In genomic region chr6:53544050-53544499, GRCh38 we compare ENCODE assay signal across 9 cellular contexts. TPM values are rescaled to one million over a fixed set of nuclear protein-coding genes. Genes with fewer than 3 reads are reported as not detected.
DNase-seq lines count a peak whose midpoint lies in the region; ATAC-seq, FAIRE-seq and TF ChIP-seq lines count a peak whose summit lies in the region.
"Had no signal": no experiment of that assay in that cellular context is flagged by ENCODE, and none has a peak within 500 bp of the region (broad histone marks: within the 10 kb centered on the region; RNA-seq: fewer than 3 reads in every experiment).

No MANE protein-coding gene starts in this region.

- H3K4me3 ChIP-seq in DND-41 (ENCODE audit: low read depth in 1 of 2, low read length in 2 of 2) = peak overlapping the region; percentile 71 to 77
- H3K4me3 ChIP-seq in Loucy (ENCODE audit: low read length, poor library complexity, severe bottlenecking) = peak overlapping the region; percentile 83
- peak overlapping the region; percentile 78 for H3K4me3 ChIP-seq in astrocyte (ENCODE audit: insufficient read depth, low read depth, low read length)
- peak overlapping the region; percentile 79 for H3K4me3 ChIP-seq in thoracic aorta

- H3K36me3 ChIP-seq in DND-41 (ENCODE audit: insufficient read depth, low read length) (peaks cover 10% of the 10 kb centered on the region; the same call in 1 of the 2 replicates), Loucy (ENCODE audit: insufficient read depth, low read length) (no peaks in the 10 kb centered on the region), astrocyte (ENCODE audit: insufficient read depth, low read length) (no peaks in the 10 kb centered on the region), thoracic aorta (no peaks in the 10 kb centered on the region)

- H3K27me3 ChIP-seq in DND-41 (ENCODE audit: insufficient read depth, low read length, poor library complexity) = no peaks in the 10 kb centered on the region
- no peaks in the 10 kb centered on the region for H3K27me3 ChIP-seq in Loucy (ENCODE audit: insufficient read depth, low read length, poor library complexity, severe bottlenecking)
- no peaks in the 10 kb centered on the region for H3K27me3 ChIP-seq in astrocyte (ENCODE audit: insufficient read depth, low read length)
- no peaks in the 10 kb centered on the region for H3K27me3 ChIP-seq in layer of hippocampus (ENCODE audit: control insufficient read depth, insufficient read depth, low read length)
- no peaks in the 10 kb centered on the region for H3K27me3 ChIP-seq in thoracic aorta (replicated peaks; ENCODE audit: insufficient read depth)

- no peaks in the 10 kb centered on the region for H3K36me3 Mint-ChIP-seq in astrocyte (ENCODE audit: low read depth, unreplicated experiment)

- DNase-seq in DND-41 (no peak), astrocyte (ENCODE audit: low read depth) (peak; percentile 18), thoracic aorta (ENCODE audit: low spot score) (no peak), iPS-NIHi11 (ENCODE audit: low spot score) (no peak)

- H3K79me2 ChIP-seq in DND-41 (ENCODE audit: insufficient read depth, low read length) (peaks cover 54% of the 10 kb centered on the region), Loucy (ENCODE audit: insufficient read depth, low read length) (peaks cover 53% of the 10 kb centered on the region), astrocyte (ENCODE audit: insufficient read depth, low read length) (peaks cover 42% of the 10 kb centered on the region)

- H3F3A ChIP-seq in Loucy (ENCODE audit: low read depth) = no peaks in the 10 kb centered on the region

- peaks cover 66% of the 10 kb centered on the region for H3K4me1 ChIP-seq in DND-41 (ENCODE audit: insufficient read depth, low read length)
- H3K4me1 ChIP-seq in Loucy (ENCODE audit: insufficient read depth, low read length, poor library complexity, severe bottlenecking) = peaks cover 60% of the 10 kb centered on the region
- H3K4me1 ChIP-seq in astrocyte (ENCODE audit: insufficient read depth, low read length) = peaks cover 16% of the 10 kb centered on the region
- H3K4me1 ChIP-seq in thoracic aorta (ENCODE audit: control insufficient read depth in 1 of 2, low read depth in 2 of 2) = peaks cover 15 to 36% of the 10 kb centered on the region in 2 donors

- H3K27ac ChIP-seq in DND-41 (ENCODE audit: low read length) (peak overlapping the region; percentile 77), astrocyte (ENCODE audit: low read depth, low read length) (peak overlapping the region; percentile 81), layer of hippocampus (ENCODE audit: low read depth, low read length) (peak overlapping the region; percentile 96), thoracic aorta (peak overlapping the region; percentile 86 to 91)

- peaks cover 7% of the 10 kb centered on the region for H3K27me3 Mint-ChIP-seq in astrocyte (ENCODE audit: low read depth, unreplicated experiment)

- H3K4me1 Mint-ChIP-seq in astrocyte (ENCODE audit: low read depth, unreplicated experiment) = peaks cover 9% of the 10 kb centered on the region

- H4K20me1 ChIP-seq in DND-41 (ENCODE audit: insufficient read depth, low read length) = peaks cover 24% of the 10 kb centered on the region; the same call in 1 of the 2 replicates
- H4K20me1 ChIP-seq in Loucy (ENCODE audit: insufficient read depth, low read length, poor library complexity, severe bottlenecking) = peaks cover 44% of the 10 kb centered on the region
- peaks cover 3% of the 10 kb centered on the region for H4K20me1 ChIP-seq in astrocyte (ENCODE audit: insufficient read depth, low read length)

- H2AFZ ChIP-seq in DND-41 (ENCODE audit: low read depth, low read length) = peak overlapping the region; percentile 80
- 0 out of 2 replicates have a peak overlapping the region, but pooled peaks have one; percentile 53 for H2AFZ ChIP-seq in Loucy (ENCODE audit: low read length)
- peak overlapping the region; percentile 86 for H2AFZ ChIP-seq in astrocyte (ENCODE audit: low read depth, low read length)

- peak overlapping the region; percentile 83 for H3K4me2 ChIP-seq in DND-41 (ENCODE audit: insufficient read depth, low read length)
- H3K4me2 ChIP-seq in Loucy (ENCODE audit: low read depth, low read length, poor library complexity, severe bottlenecking) = peak overlapping the region; percentile 72
- H3K4me2 ChIP-seq in astrocyte (ENCODE audit: low read length) = peak overlapping the region; percentile 95

- H3K9me3 ChIP-seq in DND-41 (ENCODE audit: insufficient read depth, low read length, severe bottlenecking) (no peaks in the 10 kb centered on the region), Loucy (ENCODE audit: insufficient read depth, low read depth, low read length) (no peaks in the 10 kb centered on the region), astrocyte (ENCODE audit: insufficient read depth, low read depth, low read length) (no peaks in the 10 kb centered on the region), thoracic aorta (no peaks in the 10 kb centered on the region)

- H3K9ac ChIP-seq in DND-41 (ENCODE audit: low read depth, low read length) (peak overlapping the region; percentile 79), Loucy (ENCODE audit: low read depth, low read length, poor library complexity, severe bottlenecking) (peak overlapping the region; percentile 76), astrocyte (ENCODE audit: low read length) (peak overlapping the region; percentile 88)

- H3K9me3 Mint-ChIP-seq in astrocyte (ENCODE audit: unreplicated experiment) = no peaks in the 10 kb centered on the region

- H3K27ac Mint-ChIP-seq in astrocyte (ENCODE audit: unreplicated experiment) = peak overlapping the region; percentile 87

- no peaks in the 10 kb centered on the region for H3K9me2 ChIP-seq in Loucy (replicated peaks; ENCODE audit: low read depth, low read length)

- no peak for TF ChIP-seq CTCF in DND-41 (IDR thresholded peaks at IDR 0.05; ENCODE audit: borderline replicate concordance, extremely low read depth, low read length, poor library complexity, severe bottlenecking)
- TF ChIP-seq CTCF in Loucy (conservative IDR thresholded peaks at IDR 0.05; ENCODE audit: low read length) = no peak
- TF ChIP-seq CTCF in astrocyte (IDR thresholded peaks at IDR 0.05; ENCODE audit: insufficient read depth, low read depth, low read length) = no peak
- no peak for TF ChIP-seq CTCF in thoracic aorta (IDR thresholded peaks at IDR 0.05)

- ATAC-seq in DND-41 (ENCODE audit: insufficient read depth, low read depth) = no peak
- ATAC-seq in thoracic aorta (ENCODE audit: insufficient number of reproducible peaks, low FRiP score, low read depth) = no peak
- no peak for ATAC-seq in HG03135 (IDR thresholded peaks at IDR 0.05; ENCODE audit: unreplicated experiment)
- no peak for ATAC-seq in HG03175 (IDR thresholded peaks at IDR 0.05; ENCODE audit: unreplicated experiment)

- FAIRE-seq in astrocyte (lab: Jason Lieb, UNC) = no peak
- FAIRE-seq: TTC549 had no signal

- peak overlapping the region; percentile 98 for H3K4me3 Mint-ChIP-seq in astrocyte (ENCODE audit: unreplicated experiment)

RNA-seq across cellular contexts. Expression of gene GCLC, which starts 0.8 kb away (rescaled TPM):
- 26.9 and 31.6 TPM in 2 replicates for total RNA-seq in astrocyte
- total RNA-seq in thoracic aorta = 10 to 100 TPM; 26.5 to 29.6 TPM
